In genomic region chr11:109864161-109864661, GRCh38 we compare ENCODE assay signal across 8 cellular contexts.
DNase-seq lines count a peak whose midpoint lies in the region; ATAC-seq and TF ChIP-seq lines count a peak whose summit lies in the region.

No MANE protein-coding gene starts in this region.

- in situ Hi-C loops in mammary epithelial cell (cut with MboI; ENCODE audit: low sequenced_read_pairs in 2 of 2): no loop called here

- peak; percentile 93 for ATAC-seq in GM19438 (IDR thresholded peaks at IDR 0.05; ENCODE audit: low read depth, unreplicated experiment)
- peak; percentile 94 for ATAC-seq in HG03097 (IDR thresholded peaks at IDR 0.05; ENCODE audit: low FRiP score, unreplicated experiment)

- H4K20me1 ChIP-seq in mammary epithelial cell (ENCODE audit: insufficient read depth, low read length): no peaks in the 10 kb centered on the region

- POLR2A ChIA-PET in GM10248 (lab: Yijun Ruan, JAX): no interaction called here

- H3K27ac ChIP-seq in thyroid gland (no peak overlapping the region), mammary epithelial cell (ENCODE audit: insufficient read depth, low read depth, low read length) (no peak overlapping the region)

- H3K79me2 ChIP-seq in mammary epithelial cell (ENCODE audit: insufficient read depth, low read length): no peaks in the 10 kb centered on the region

- 62 to 64% methylated on average over 3 of the region's 3 CpGs for WGBS in thyroid gland, 2 donors
- WGBS in mammary epithelial cell (ENCODE audit: low coverage, missing lambda C conversion rate): 87% methylated on average over 3 of the region's 3 CpGs

- H3K9me3 ChIP-seq in thyroid gland (no peaks in the 10 kb centered on the region), mammary epithelial cell (replicated peaks; ENCODE audit: insufficient read depth, low read length) (no peaks in the 10 kb centered on the region)

- no peaks in the 10 kb centered on the region for H3K4me1 ChIP-seq in thyroid gland
- no peaks in the 10 kb centered on the region for H3K4me1 ChIP-seq in mammary epithelial cell (ENCODE audit: insufficient read depth, low read length)

- intact Hi-C loops in thyroid gland (cut with DNase I): no loop called here
- intact Hi-C loops in mammary epithelial cell (cut with micrococcal nuclease): no loop called here

- CTCF ChIA-PET in GM10248 (lab: Yijun Ruan, JAX) (interaction anchor here (1.0 to 1.7 kb wide), 4 partner anchors 11 to 88 kb away, joined by 3 to 9 read pairs (median 4); no protein-coding TSS in a partner anchor), mammary epithelial cell (lab: Charles Lee; ENCODE audit: low non-redundant PET) (no interaction called here)

- DNase-seq in GM10248 (ENCODE audit: extremely low spot score) (peak; percentile 72), astrocyte of the hippocampus (ENCODE audit: low read depth, low spot score) (peak; percentile 20), SHP77 (lab: John Stamatoyannopoulos, UW) (no peak), ureter (ENCODE audit: low spot score) (no peak), thyroid gland (no peak), mammary epithelial cell (no peak)

- no peak overlapping the region for H3K4me2 ChIP-seq in mammary epithelial cell (ENCODE audit: insufficient read depth, low read depth, low read length)

- TF ChIP-seq CTCF in GM10248 (IDR thresholded peaks at IDR 0.05; ENCODE audit: control extremely low read depth, extremely low read depth, low read depth, missing control alignments): no peak
- TF ChIP-seq CTCF in thyroid gland (IDR thresholded peaks at IDR 0.05): no peak
- TF ChIP-seq CTCF in mammary epithelial cell (conservative IDR thresholded peaks at IDR 0.05 in 1 of 2, IDR thresholded peaks at IDR 0.05 in 1 of 2; ENCODE audit: extremely low read depth in 1 of 2, insufficient read depth in 1 of 2, low read depth in 1 of 2, low read length in 2 of 2): no peak

- TF ChIP-seq POLR2A in thyroid gland (IDR thresholded peaks at IDR 0.05): no peak

- no peak overlapping the region for H3K9ac ChIP-seq in mammary epithelial cell (ENCODE audit: insufficient read depth, low read length)

- no peaks in the 10 kb centered on the region for H3K36me3 ChIP-seq in thyroid gland
- H3K36me3 ChIP-seq in mammary epithelial cell (ENCODE audit: insufficient read depth, low read length): no peaks in the 10 kb centered on the region

- H3K27me3 ChIP-seq in thyroid gland (no peaks in the 10 kb centered on the region), mammary epithelial cell (ENCODE audit: insufficient read depth, low read length) (no peaks in the 10 kb centered on the region)

- dilution Hi-C loops in mammary epithelial cell (cut with HindIII; ENCODE audit: low sequenced_read_pairs): no loop called here

- no peak overlapping the region for H2AFZ ChIP-seq in mammary epithelial cell (ENCODE audit: low read depth, low read length)

- no TSS peak for BruUV-seq in mammary epithelial cell (replicated peaks; lab: Mats Ljungman, UMichigan)

- H3K4me3 ChIP-seq in thyroid gland (replicated peaks in 1 of 3): no peak overlapping the region
- H3K4me3 ChIP-seq in mammary epithelial cell (replicated peaks in 1 of 3; ENCODE audit: insufficient read depth in 1 of 3, low read depth in 2 of 3, low read length in 3 of 3): no peak overlapping the region

Comparison
In these comparisons a context has a peak if more than half of its experiments do, and no peak if none do; other contexts are left out.
1. DNase-seq: peak in GM10248 (single experiment) and astrocyte of the hippocampus (single experiment); none in SHP77 (0 of 2), ureter (single experiment), thyroid gland (0 of 2) and mammary epithelial cell (single experiment).